In the genomic region with DNA sequence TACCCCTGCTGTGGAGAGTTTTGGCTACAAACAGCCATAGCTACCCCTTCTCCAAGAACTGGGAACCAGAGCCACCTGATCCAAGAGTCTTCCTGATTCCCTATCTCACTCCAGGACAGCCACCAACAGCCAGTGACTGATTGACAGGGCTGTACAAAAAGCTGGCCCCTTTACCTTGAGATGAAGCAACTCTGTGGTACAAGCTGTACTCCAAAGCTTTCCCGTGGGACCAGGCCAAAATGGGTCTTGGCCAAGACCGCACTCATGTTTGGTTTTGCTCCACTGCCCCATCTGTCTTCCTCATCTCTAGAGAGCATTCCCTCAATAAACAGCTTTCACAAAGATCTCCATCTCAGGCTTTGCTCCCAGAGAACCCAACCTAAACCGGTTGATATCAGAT, we compare ENCODE assay signal across 15 cellular contexts. TPM values are rescaled to one million over a fixed set of nuclear protein-coding genes. Genes with fewer than 3 reads are reported as not detected.
DNase-seq lines count a peak whose midpoint lies in the region; ATAC-seq and TF ChIP-seq lines count a peak whose summit lies in the region.
"Had no signal": no experiment of that assay in that cellular context is flagged by ENCODE, and none has a peak within 500 bp of the region (broad histone marks: within the 10 kb centered on the region; RNA-seq: fewer than 3 reads in every experiment).

No MANE protein-coding gene starts in this region.

- no peak for TF ChIP-seq CTCF in tibial artery (IDR thresholded peaks at IDR 0.05)

- no peaks in the 10 kb centered on the region for H3K9me3 ChIP-seq in tibial artery

- intact Hi-C loops in tibial artery (cut with DNase I; ENCODE audit: low total_unique reads): no loop called here

- peaks cover 0 to 4% of the 10 kb centered on the region in 2 donors for H3K27me3 ChIP-seq in tibial artery

- no peaks in the 10 kb centered on the region for H3K36me3 ChIP-seq in tibial artery

- H3K4me1 ChIP-seq in tibial artery: peaks cover 0 to 11% (median 2%) of the 10 kb centered on the region in 4 donors

- ATAC-seq in left lobe of liver: peak; percentile 92
- ATAC-seq: stimulated activated memory B cell treated with anti-CD40 and anti-IgM and Interleukin-4, amounts not matched to agents 10 μg/mL and 1 μg/mL and 100 μg/mL, for 72 hours had no signal

- H3K4me3 ChIP-seq in tibial artery: no peak overlapping the region

- DNase-seq in DMS79 treated with DMSO at 0.1 percent for 48 hours (lab: John Stamatoyannopoulos, UW) (peak; percentile 4), DMS79 (lab: John Stamatoyannopoulos, UW) (no peak), amniotic epithelial cell (ENCODE audit: low read depth) (peak; percentile 65), left lobe of liver (ENCODE audit: low spot score) (peak; percentile 93), tibial artery (peak; percentile 56 to 79), NCI-H146 treated with DMSO at 0.1 percent for 48 hours (lab: John Stamatoyannopoulos, UW; ENCODE audit: unreplicated experiment) (no peak), NCI-H187 (lab: John Stamatoyannopoulos, UW) (no peak), NCI-H345 treated with DMSO at 0.1 percent for 48 hours (lab: John Stamatoyannopoulos, UW; ENCODE audit: unreplicated experiment) (no peak)
- DNase-seq: 8988T; activated CD8-positive, alpha-beta memory T cell treated with anti-CD3 and anti-CD28 coated beads, Interleukin-2, amount 50 U/mL, for 4 hours; DND-41; stimulated activated CD4-positive, alpha-beta T cell treated with anti-CD3 and anti-CD28 coated beads, Interleukin-15, amount 100 ng/mL, for 24 hours had no signal

- no peak overlapping the region for H3K27ac ChIP-seq in tibial artery
- H3K27ac ChIP-seq: KMS-11 had no signal

RNA-seq across cellular contexts. Expression of a gene that starts 43.6 kb away (rescaled TPM):
- 12.4 TPM for total RNA-seq in left lobe of liver

RNA-seq across cellular contexts. Expression of a gene that starts 55.6 kb away (rescaled TPM):
- 0.08 TPM for total RNA-seq in left lobe of liver
- total RNA-seq: RPMI7951 had no signal

Comparison
In these comparisons a context has a peak if more than half of its experiments do, and no peak if none do; other contexts are left out.
1. DNase-seq: peak in DMS79 treated with DMSO at 0.1 percent for 48 hours (single experiment), amniotic epithelial cell (single experiment), left lobe of liver (single experiment) and tibial artery (2 of 2); none in DMS79 (single experiment), NCI-H146 treated with DMSO at 0.1 percent for 48 hours (single experiment), NCI-H187 (0 of 2) and NCI-H345 treated with DMSO at 0.1 percent for 48 hours (single experiment).